21 cellular contexts compared by ENCODE assay signal in the genomic region with DNA sequence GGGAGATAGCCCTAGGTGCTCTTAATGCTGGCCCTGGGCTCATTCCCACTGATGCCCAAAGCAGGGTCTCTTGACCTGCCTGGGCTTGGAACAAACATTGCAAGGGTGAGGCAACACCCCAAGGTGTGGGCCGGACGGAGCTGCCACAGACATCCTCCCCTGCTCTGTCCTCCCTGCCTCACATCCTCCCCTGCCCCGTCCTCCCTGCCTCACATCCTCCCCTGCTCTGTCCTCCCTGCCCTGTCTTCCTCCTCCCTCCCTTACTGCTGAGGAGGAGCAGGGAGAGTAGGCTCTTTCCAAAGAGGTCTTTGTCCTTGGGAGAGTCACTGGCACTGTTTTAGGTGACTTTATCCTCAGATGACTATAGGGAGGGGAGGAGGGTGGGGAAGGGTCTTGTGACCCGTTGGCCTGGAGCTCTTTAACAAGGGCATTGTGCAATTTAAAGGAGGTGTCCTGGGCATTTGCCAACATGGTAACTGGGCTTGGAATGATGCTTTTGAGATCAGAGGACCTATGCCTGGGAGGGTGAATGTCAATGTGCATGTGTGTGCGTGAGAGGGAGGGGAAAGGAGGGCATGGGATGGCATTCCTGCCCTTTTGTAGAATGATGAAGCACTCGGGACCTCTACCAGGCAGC. TPM values are rescaled to one million over a fixed set of nuclear protein-coding genes. Genes with fewer than 3 reads are reported as not detected.
DNase-seq lines count a peak whose midpoint lies in the region; ATAC-seq, FAIRE-seq and TF ChIP-seq lines count a peak whose summit lies in the region.
"Had no signal": no experiment of that assay in that cellular context is flagged by ENCODE, and none has a peak within 500 bp of the region (broad histone marks: within the 10 kb centered on the region; RNA-seq: fewer than 3 reads in every experiment).

No MANE protein-coding gene starts in this region.

- H2AFZ ChIP-seq in IMR-90 (replicated peaks; ENCODE audit: low read length, poor library complexity): no peak overlapping the region

- peaks cover 6% of the 10 kb centered on the region for H3K27me3 Mint-ChIP-seq in dendritic cell treated with granulocyte-macrophage colony-stimulating factor and Interleukin-4, amounts not matched to agents 40 ng/mL and 50 ng/mL, for 4 days
- H3K27me3 Mint-ChIP-seq: activated B cell treated with CpG ODN at 0.5 μM for 24 hours had no signal

- peaks cover 40% of the 10 kb centered on the region for H3K4me1 Mint-ChIP-seq in dendritic cell treated with granulocyte-macrophage colony-stimulating factor and Interleukin-4, amounts not matched to agents 40 ng/mL and 50 ng/mL, for 4 days (ENCODE audit: low read depth)

- TF ChIP-seq POLR2A in IMR-90 (IDR thresholded peaks at IDR 0.05; ENCODE audit: low read depth, low read length) (no peak), GM12891 (IDR thresholded peaks at IDR 0.05; ENCODE audit: low read depth, low read length) (no peak)

- H4K5ac ChIP-seq in IMR-90 (ENCODE audit: low read depth, low read length): no peak overlapping the region

- H3K27me3 ChIP-seq in IMR-90 (ENCODE audit: control insufficient read depth, insufficient read depth, low read length): peaks cover 18% of the 10 kb centered on the region
- H3K27me3 ChIP-seq: tibial nerve had no signal

- H2BK20ac ChIP-seq in IMR-90 (ENCODE audit: low read depth, low read length): no peak overlapping the region

- 70% methylated on average over 4 of the region's 6 CpGs; no CpG with 5 or more reads in 1 of the 2 experiments for WGBS in IMR-90 (ENCODE audit: extremely low coverage in 2 of 2, insufficient read length in 1 of 2), 2 experiments

- peaks cover 0 to 2% of the 10 kb centered on the region in 2 experiments; a peak in 2 of 4 replicates for H3K79me1 ChIP-seq in IMR-90 (ENCODE audit: low read depth in 1 of 2, low read length in 2 of 2)

- H3K9me1 ChIP-seq in IMR-90 (ENCODE audit: insufficient read depth, low read length): no peaks in the 10 kb centered on the region

- H3K4me1 ChIP-seq in IMR-90 (ENCODE audit: control insufficient read depth, insufficient read depth, low read length): no peaks in the 10 kb centered on the region

- H2AK5ac ChIP-seq in IMR-90 (ENCODE audit: low read depth, low read length): no peak overlapping the region

- no peak overlapping the region for H2BK15ac ChIP-seq in IMR-90 (ENCODE audit: low read depth, low read length)

- no peak overlapping the region for H3K4ac ChIP-seq in IMR-90 (ENCODE audit: low read depth, low read length)

- no peak overlapping the region for H3K4me2 ChIP-seq in IMR-90 (ENCODE audit: low read depth, low read length)

- H2BK5ac ChIP-seq in IMR-90 (ENCODE audit: low read depth, low read length, poor library complexity, severe bottlenecking): no peak overlapping the region

- H4K8ac ChIP-seq in IMR-90 (ENCODE audit: low read depth in 2 of 2, low read length in 2 of 2): no peak overlapping the region

- no peak for TF ChIP-seq RAD21 in IMR-90 (IDR thresholded peaks at IDR 0.05; ENCODE audit: low read length)

- intact Hi-C loops in IMR-90 (cut with micrococcal nuclease): no loop called here
- intact Hi-C loops in dendritic cell treated with granulocyte-macrophage colony-stimulating factor and Interleukin-4, amounts not matched to agents 40 ng/mL and 50 ng/mL, for 4 days (cut with micrococcal nuclease): no loop called here

- peak overlapping the region; percentile 86 for H3K27ac Mint-ChIP-seq in dendritic cell treated with granulocyte-macrophage colony-stimulating factor and Interleukin-4, amounts not matched to agents 40 ng/mL and 50 ng/mL, for 4 days
- H3K27ac Mint-ChIP-seq: activated B cell treated with CpG ODN at 0.5 μM for 24 hours; activated CD8-positive, alpha-beta memory T cell treated with anti-CD3 and anti-CD28 coated beads, Interleukin-2, amount 10 ng/mL, durations not matched to agents 7 days and 5 days; B cell had no signal

- H3K9ac ChIP-seq in IMR-90 (ENCODE audit: low read depth, low read length): no peak overlapping the region

- H2AK9ac ChIP-seq in IMR-90 (replicated peaks; ENCODE audit: low read depth, low read length, poor library complexity): no peak overlapping the region

- H3K36me3 Mint-ChIP-seq in dendritic cell treated with granulocyte-macrophage colony-stimulating factor and Interleukin-4, amounts not matched to agents 40 ng/mL and 50 ng/mL, for 4 days (ENCODE audit: low read depth): peaks cover 42% of the 10 kb centered on the region

- POLR2A ChIA-PET in IMR-90 (lab: Charles Lee; ENCODE audit: unreplicated experiment): no interaction called here

- in situ Hi-C loops in IMR-90 (cut with MboI; ENCODE audit: low sequenced_read_pairs): no loop called here

- H2BK120ac ChIP-seq in IMR-90 (ENCODE audit: low read depth, low read length): no peak overlapping the region

- H3K14ac ChIP-seq in IMR-90 (replicated peaks; ENCODE audit: low read depth, low read length): no peak overlapping the region

- no peak overlapping the region for H3K4me3 Mint-ChIP-seq in dendritic cell treated with granulocyte-macrophage colony-stimulating factor and Interleukin-4, amounts not matched to agents 40 ng/mL and 50 ng/mL, for 4 days
- H3K4me3 Mint-ChIP-seq: activated B cell treated with CpG ODN at 0.5 μM for 24 hours; activated CD8-positive, alpha-beta memory T cell treated with anti-CD3 and anti-CD28 coated beads, Interleukin-2, amount 10 ng/mL, durations not matched to agents 7 days and 5 days; B cell had no signal

- no TSS peak for BruUV-seq in IMR-90 (replicated peaks; lab: Mats Ljungman, UMichigan)

- peak; percentile 22; the same call in 1 of the 2 replicates for ATAC-seq in IMR-90 (ENCODE audit: low read depth)
- ATAC-seq in HG02588 (IDR thresholded peaks at IDR 0.05; ENCODE audit: unreplicated experiment): no peak
- ATAC-seq: activated CD8-positive, alpha-beta memory T cell treated with anti-CD3 and anti-CD28 coated beads, Interleukin-2, amount 10 ng/mL, durations not matched to agents 7 days and 5 days; HCT116 had no signal

- dilution Hi-C loops in IMR-90 (cut with HindIII; ENCODE audit: low sequenced_read_pairs, unreplicated experiment): no loop called here

- H3K23ac ChIP-seq in IMR-90 (ENCODE audit: low read depth, low read length): no peak overlapping the region

- no peak overlapping the region for H4K91ac ChIP-seq in IMR-90 (ENCODE audit: insufficient read depth, low read depth, low read length)

- no peak overlapping the region for H3K56ac ChIP-seq in IMR-90 (ENCODE audit: extremely low read depth, insufficient read depth, low read length)

- H4K20me1 ChIP-seq in IMR-90 (ENCODE audit: insufficient read depth, low read length): no peaks in the 10 kb centered on the region

- CTCF ChIA-PET in IMR-90 (lab: Yijun Ruan, JAX): interaction anchor here (1.2 kb wide), 1 partner anchor 7 kb away, joined by 3 read pairs; a partner anchor contains a TSS

- H3K27ac ChIP-seq in IMR-90 (ENCODE audit: insufficient read depth, low read length): no peak overlapping the region

- FAIRE-seq in GM12891 (lab: Jason Lieb, UNC): no peak

- peaks cover 3% of the 10 kb centered on the region for H3K9me3 ChIP-seq in IMR-90 (ENCODE audit: control insufficient read depth, insufficient read depth, low read length)
- H3K9me3 ChIP-seq: tibial nerve had no signal

- H3K4me3 ChIP-seq in IMR-90 (ENCODE audit: insufficient read depth, low read depth, low read length): no peak overlapping the region

- DNase-seq in COLO829 (ENCODE audit: low spot score) (peak; percentile 74), IMR-90 (no peak), pons (ENCODE audit: low spot score) (peak; percentile 36), GM12891 (ENCODE audit: insufficient read length, low spot score) (no peak), NCI-H146 treated with DMSO at 0.1 percent for 48 hours (lab: John Stamatoyannopoulos, UW; ENCODE audit: unreplicated experiment) (no peak)
- DNase-seq: activated B cell treated with CpG ODN at 0.5 μM for 24 hours; activated CD8-positive, alpha-beta memory T cell treated with anti-CD3 and anti-CD28 coated beads, Interleukin-2, amount 10 ng/mL, durations not matched to agents 7 days and 5 days; activated gamma-delta T cell treated with Interleukin-2 at 50 U/mL for 16 hours; mesendoderm; NCI-H2081 treated with DMSO at 0.1 percent for 48 hours; NCI-H526 treated with DMSO at 0.1 percent for 48 hours; stimulated activated CD4-positive, alpha-beta T cell treated with anti-CD3 and anti-CD28 coated beads, Interleukin-4, amount 100 ng/mL, for 24 hours; stimulated activated CD8-positive, alpha-beta memory T cell treated with anti-CD3 and anti-CD28 coated beads, Interleukin-4, amount 100 ng/mL, for 48 hours had no signal

- no peak for TF ChIP-seq CTCF in IMR-90 (conservative IDR thresholded peaks at IDR 0.05; ENCODE audit: low read depth, low read length)

- H3K18ac ChIP-seq in IMR-90 (ENCODE audit: low read depth, low read length): no peak overlapping the region

- peaks cover 24% of the 10 kb centered on the region for H3K36me3 ChIP-seq in IMR-90 (ENCODE audit: control insufficient read depth, insufficient read depth, low read length)

- no peaks in the 10 kb centered on the region for H3K9me3 Mint-ChIP-seq in dendritic cell treated with granulocyte-macrophage colony-stimulating factor and Interleukin-4, amounts not matched to agents 40 ng/mL and 50 ng/mL, for 4 days
- H3K9me3 Mint-ChIP-seq: activated B cell treated with CpG ODN at 0.5 μM for 24 hours had no signal

RNA-seq across cellular contexts. Expression of a gene that starts 0.7 kb away (rescaled TPM):
- total RNA-seq in IMR-90 (2012; rRNA removed): not detected in 2 replicates
- polyA plus RNA-seq in IMR-90 (2012; rRNA removed): not detected in 2 replicates
- 0.02 TPM in 1 of 2 replicates, not detected in the other for polyA plus RNA-seq in IMR-90 (2012; cell fraction: cytosol; rRNA removed)
- 0.14 and 0.29 TPM in 2 replicates for polyA plus RNA-seq in IMR-90 (2012; cell fraction: nucleus; rRNA removed; ENCODE audit: low replicate concordance)
- not detected for polyA plus RNA-seq in GM12891 (2012; ENCODE audit: low read depth, missing spikeins)
- total RNA-seq: dermis microvascular lymphatic vessel endothelial cell; esophagus mucosa; T-helper 1 cell treated with Interleukin-12 subunit alpha and Interleukin-12 subunit beta and Interleukin-4 antibody, amounts not matched to agents 30 ng/mL and 1 ng/mL, for 36 hours had no signal

RNA-seq across cellular contexts. Expression of a gene that starts 7.1 kb away (rescaled TPM):
- total RNA-seq in IMR-90 (2012; rRNA removed): under 0.01 TPM in 1 of 2 replicates, not detected in the other
- polyA plus RNA-seq in IMR-90 (2012; rRNA removed): 0.12 and 0.16 TPM in 2 replicates
- polyA plus RNA-seq in IMR-90 (2012; cell fraction: cytosol; rRNA removed): 0.03 and 0.45 TPM in 2 replicates
- 0.31 and 0.89 TPM in 2 replicates for polyA plus RNA-seq in IMR-90 (2012; cell fraction: nucleus; rRNA removed; ENCODE audit: low replicate concordance)
- polyA plus RNA-seq in GM12891 (2012; ENCODE audit: low read depth, missing spikeins): not detected
- total RNA-seq: activated B cell treated with CpG ODN at 0.5 μM for 24 hours, B cell, dermis microvascular lymphatic vessel endothelial cell, esophagus mucosa had no signal

RNA-seq across cellular contexts. Expression of a gene that starts 8.3 kb away (rescaled TPM):
- total RNA-seq in IMR-90 (2012; rRNA removed): 77.1 and 79.7 TPM in 2 replicates
- 108 and 114 TPM in 2 replicates for polyA plus RNA-seq in IMR-90 (2012; rRNA removed)
- polyA plus RNA-seq in IMR-90 (2012; cell fraction: cytosol; rRNA removed): 158 and 196 TPM in 2 replicates
- 127 and 140 TPM in 2 replicates for polyA plus RNA-seq in IMR-90 (2012; cell fraction: nucleus; rRNA removed; ENCODE audit: low replicate concordance)
- polyA plus RNA-seq in GM12891 (2012; ENCODE audit: low read depth, missing spikeins): 109 TPM

RNA-seq across cellular contexts. Expression of a gene that starts 8.4 kb away (rescaled TPM):
- 37.2 and 41.6 TPM in 2 replicates for total RNA-seq in IMR-90 (2012; rRNA removed)
- 12.2 and 14.9 TPM in 2 replicates for polyA plus RNA-seq in IMR-90 (2012; rRNA removed)
- 9.1 and 21.9 TPM in 2 replicates for polyA plus RNA-seq in IMR-90 (2012; cell fraction: cytosol; rRNA removed)
- 6.9 and 10.5 TPM in 2 replicates for polyA plus RNA-seq in IMR-90 (2012; cell fraction: nucleus; rRNA removed; ENCODE audit: low replicate concordance)
- 16.9 TPM for polyA plus RNA-seq in GM12891 (2012; ENCODE audit: low read depth, missing spikeins)

RNA-seq across cellular contexts. Expression of a gene that starts 21.8 kb away (rescaled TPM):
- 51.4 and 55.0 TPM in 2 replicates for total RNA-seq in IMR-90 (2012; rRNA removed)
- 51.6 and 58.3 TPM in 2 replicates for polyA plus RNA-seq in IMR-90 (2012; rRNA removed)
- 77.4 and 85.2 TPM in 2 replicates for polyA plus RNA-seq in IMR-90 (2012; cell fraction: cytosol; rRNA removed)
- 29.3 and 32.5 TPM in 2 replicates for polyA plus RNA-seq in IMR-90 (2012; cell fraction: nucleus; rRNA removed; ENCODE audit: low replicate concordance)
- 58.2 TPM for polyA plus RNA-seq in GM12891 (2012; ENCODE audit: low read depth, missing spikeins)

Comparison
In these comparisons a context has a peak if more than half of its experiments do, and no peak if none do; other contexts are left out.
1. DNase-seq: peak in COLO829 (single experiment) and pons (single experiment); none in IMR-90 (single experiment), GM12891 (single experiment) and NCI-H146 treated with DMSO at 0.1 percent for 48 hours (single experiment).